Comparison of ENCODE assay signal across 9 cellular contexts in genomic region chr16:48156790-48157209, GRCh38. TPM values are rescaled to one million over a fixed set of nuclear protein-coding genes. Genes with fewer than 3 reads are reported as not detected.
DNase-seq lines count a peak whose midpoint lies in the region; ATAC-seq and TF ChIP-seq lines count a peak whose summit lies in the region.
"Had no signal": no experiment of that assay in that cellular context is flagged by ENCODE, and none has a peak within 500 bp of the region (broad histone marks: within the 10 kb centered on the region; RNA-seq: fewer than 3 reads in every experiment).

No MANE protein-coding gene starts in this region.

- DNase-seq in MG63, result peak; percentile 63
- DNase-seq in SKM-1 (lab: John Stamatoyannopoulos, UW; ENCODE audit: unreplicated experiment), result peak; percentile 30
- DNase-seq in activated naive CD4-positive, alpha-beta T cell treated with anti-CD3 and anti-CD28 coated beads, Interleukin-2, amount 50 U/mL, for 72 hours (ENCODE audit: low spot score in 2 of 2), result peak; percentile 73 to 92
- peak; percentile 78 to 96 (median 90) for DNase-seq in head of caudate nucleus
- peak; percentile 54 for DNase-seq in pons (ENCODE audit: low spot score)
- peak; percentile 78 for DNase-seq in transverse colon

- H3K27ac ChIP-seq in 22Rv1, result no peak overlapping the region
- H3K27ac ChIP-seq in transverse colon, result no peak overlapping the region

- in situ Hi-C loops in transverse colon (cut with MboI; ENCODE audit: low pct_ligation_motif_present in 1 of 4, low pct_unique_long_range_greater_than_20kb in 1 of 4, low sequenced_read_pairs in 3 of 4), result loop anchor here (25.0 kb wide), 3 partner anchors 1019 to 1219 kb away; partner anchors contain the start of gene NETO2 (in 4 of the 4)

- no peak overlapping the region for H3K4me3 ChIP-seq in MG63
- no peak overlapping the region for H3K4me3 ChIP-seq in transverse colon

- WGBS in transverse colon (ENCODE audit: low coverage in 1 of 2), 2 donors, result 0 to 10% methylated on average over 1 to 16 of the region's 16 CpGs

- TF ChIP-seq POLR2A in transverse colon (IDR thresholded peaks at IDR 0.05), result no peak

- no peaks in the 10 kb centered on the region for H3K9me3 ChIP-seq in MG63
- H3K9me3 ChIP-seq in transverse colon, result no peaks in the 10 kb centered on the region

- ATAC-seq in GM18498 (IDR thresholded peaks at IDR 0.05; ENCODE audit: unreplicated experiment), result peak; percentile 62
- ATAC-seq in activated naive CD4-positive, alpha-beta T cell treated with anti-CD3 and anti-CD28 coated beads, Interleukin-2, amount 50 U/mL, for 72 hours, result no peak

- H3K4me1 ChIP-seq in transverse colon, result peaks cover 0 to 3% (median 0%) of the 10 kb centered on the region in 4 donors

- H3K27me3 ChIP-seq in MG63, result no peaks in the 10 kb centered on the region
- H3K27me3 ChIP-seq in transverse colon, result peaks cover 2% of the 10 kb centered on the region

- intact Hi-C loops in head of caudate nucleus (cut with DNase I) (no loop called here), transverse colon (cut with DNase I; ENCODE audit: low total_unique reads) (loop anchor here (5.0 kb wide), 1 partner anchor 1014 kb away; the partner anchor contains the start of gene NETO2)

- no peaks in the 10 kb centered on the region for H3K36me3 ChIP-seq in MG63
- no peaks in the 10 kb centered on the region for H3K36me3 ChIP-seq in transverse colon

- H3K36me3 Mint-ChIP-seq in activated naive CD4-positive, alpha-beta T cell treated with anti-CD3 and anti-CD28 coated beads, Interleukin-2, amount 50 U/mL, for 72 hours, result no peaks in the 10 kb centered on the region

- TF ChIP-seq CTCF in 22Rv1 (IDR thresholded peaks at IDR 0.05) (peak; percentile 96), transverse colon (IDR thresholded peaks at IDR 0.05) (peak; percentile 79 to 93 (median 90))

- H3K9me3 Mint-ChIP-seq in activated naive CD4-positive, alpha-beta T cell treated with anti-CD3 and anti-CD28 coated beads, Interleukin-2, amount 50 U/mL, for 72 hours, result no peaks in the 10 kb centered on the region

- no peak for TF ChIP-seq EP300 in transverse colon (IDR thresholded peaks at IDR 0.05; ENCODE audit: low read depth)

- no peak overlapping the region for H3K27ac Mint-ChIP-seq in activated naive CD4-positive, alpha-beta T cell treated with anti-CD3 and anti-CD28 coated beads, Interleukin-2, amount 50 U/mL, for 72 hours

RNA-seq across cellular contexts. Expression of gene ABCC12, which starts 1.0 kb away (rescaled TPM):
- total RNA-seq in MG63 (2014; rRNA removed; shearing (Covaris generic); ENCODE audit: low replicate concordance), result not detected in 2 replicates
- not detected for total RNA-seq in activated naive CD4-positive, alpha-beta T cell treated with anti-CD3 and anti-CD28 coated beads, Interleukin-2, amount 50 U/mL, for 72 hours
- not detected for total RNA-seq in transverse colon
- total RNA-seq: urinary bladder had no signal

Comparison
In these comparisons a context has a peak if more than half of its experiments do, and no peak if none do; other contexts are left out.
1. DNase-seq: peak in every context shown above with its lines; median percentile 90 in head of caudate nucleus; 82 in activated naive CD4-positive, alpha-beta T cell treated with anti-CD3 and anti-CD28 coated beads, Interleukin-2, amount 50 U/mL, for 72 hours; 78 in transverse colon; 63 in MG63; 54 in pons; 30 in SKM-1.